Comparison of ENCODE assay signal across 8 cellular contexts in genomic region chr7:16668049-16668858, GRCh38. TPM values are rescaled to one million over a fixed set of nuclear protein-coding genes. Genes with fewer than 3 reads are reported as not detected.
A peak's percentile ranks its signal among the peaks of the same experiment; 100 is the strongest.
DNase-seq lines count a peak whose midpoint lies in the region; ATAC-seq and TF ChIP-seq lines count a peak whose summit lies in the region.

No MANE protein-coding gene starts in this region.

- DNase-seq in HCT116 (ENCODE audit: low read depth, low spot score) (peak; percentile 91), SW 1271 (lab: John Stamatoyannopoulos, UW) (peak; percentile 84 to 94), left cardiac atrium (peak; percentile 71), stomach (peak; percentile 71), GM13977 (ENCODE audit: low spot score) (no peak), COLO829 (ENCODE audit: low spot score) (no peak), middle frontal gyrus (ENCODE audit: extremely low spot score, low spot score) (no peak)

- TF ChIP-seq RAD21 in HCT116 (IDR thresholded peaks at IDR 0.05; ENCODE audit: low read depth) = peak; percentile 16; the same call in 1 of the 2 replicates

- POLR2A ChIA-PET in HCT116 (lab: Charles Lee) = interaction anchor here (1.5 kb wide), 1 partner anchor 22 kb away, joined by 4 read pairs; the partner anchor contains the start of gene BZW2

- H3K9me3 ChIP-seq in HCT116 (ENCODE audit: control insufficient read depth in 1 of 2, insufficient read depth in 1 of 2, low read depth in 1 of 2, low read length in 2 of 2) = no peaks in the 10 kb centered on the region
- H3K9me3 ChIP-seq in stomach = no peaks in the 10 kb centered on the region

- H3K4me2 ChIP-seq in HCT116 (ENCODE audit: low read length) = peak overlapping the region; percentile 34

- intact Hi-C loops in HCT116 (cut with micrococcal nuclease) = no loop called here
- intact Hi-C loops in left cardiac atrium (cut with DNase I) = no loop called here
- intact Hi-C loops in stomach (cut with DNase I; ENCODE audit: low total_unique reads) = no loop called here

- in situ Hi-C loops in GM13977 (cut with MboI; ENCODE audit: low pct_unique_long_range_greater_than_20kb, low sequenced_read_pairs, unreplicated experiment) = no loop called here

- BruUV-seq in HCT116 (replicated peaks; lab: Mats Ljungman, UMichigan) = TSS peak; percentile 21

- 0 out of 2 replicates have a peak, but pooled peaks cover 5% of the 10 kb centered on the region for H3K9me2 ChIP-seq in HCT116 (ENCODE audit: insufficient read depth)

- TF ChIP-seq POLR2A in HCT116 (IDR thresholded peaks at IDR 0.05; ENCODE audit: borderline replicate concordance, extremely low read depth, insufficient read depth, insufficient read length) = no peak
- TF ChIP-seq POLR2A in stomach (IDR thresholded peaks at IDR 0.05) = no peak

- CTCF ChIA-PET in HCT116 (lab: Charles Lee) = interaction anchor here (1.5 kb wide), 1 partner anchor 27 kb away, joined by 5 read pairs; no protein-coding TSS in a partner anchor

- H3K36me3 ChIP-seq in HCT116 (ENCODE audit: control insufficient read depth in 1 of 2, insufficient read depth in 2 of 2, low read length in 2 of 2) (peaks cover 0 to 20% of the 10 kb centered on the region in 2 experiments; a peak in 2 of 4 replicates), stomach (peaks cover 0 to 28% (median 16%) of the 10 kb centered on the region in 4 donors)

- WGBS in stomach, 5 donors = 40 to 47% (median 43%) methylated on average over 11 of the region's 11 CpGs

- H3K27ac ChIP-seq in HCT116 (ENCODE audit: low read depth, low read length) (peak overlapping the region; percentile 56), stomach (peak overlapping the region; percentile 23 to 80 (median 62))

- peak overlapping the region; percentile 8; the same call in 1 of the 2 replicates for H3K9ac ChIP-seq in HCT116 (ENCODE audit: low read length)

- TF ChIP-seq CTCF in HCT116 (IDR thresholded peaks at IDR 0.05 in 2 of 3, conservative IDR thresholded peaks at IDR 0.05 in 1 of 3; ENCODE audit: borderline replicate concordance in 1 of 3, insufficient read depth in 1 of 3, low read depth in 2 of 3, low read length in 2 of 3) (0 out of 6 replicates have a peak, but pooled peaks of 1 of the 3 experiments have one; percentile 15), stomach (IDR thresholded peaks at IDR 0.05) (no peak), GM13977 (IDR thresholded peaks at IDR 0.05; ENCODE audit: extremely low read depth, insufficient read depth, missing control alignments) (no peak)

- H3K4me1 ChIP-seq in HCT116 (ENCODE audit: control insufficient read depth in 1 of 2, insufficient read depth in 2 of 2, low read length in 2 of 2) (peaks cover 11 to 38% of the 10 kb centered on the region in 2 experiments), stomach (peaks cover 8 to 21% (median 13%) of the 10 kb centered on the region in 4 donors)

- H2AFZ ChIP-seq in HCT116 (ENCODE audit: low read depth, low read length, poor library complexity, severe bottlenecking) = no peak overlapping the region

- peaks cover 83% of the 10 kb centered on the region for H3K79me2 ChIP-seq in HCT116 (ENCODE audit: insufficient read depth, low read length)

- RAD21 ChIA-PET in HCT116 (lab: Charles Lee; ENCODE audit: low non-redundant PET in 1 of 2, low total read pairs in 2 of 2, uncharacterized antibody in 2 of 2, unreplicated experiment in 2 of 2) = no interaction called here

- no peaks in the 10 kb centered on the region for H4K20me1 ChIP-seq in HCT116 (ENCODE audit: insufficient read depth)

- no peak for TF ChIP-seq EP300 in stomach (IDR thresholded peaks at IDR 0.05)

- H3K4me3 ChIP-seq in HCT116 (replicated peaks in 1 of 2; ENCODE audit: low read depth in 1 of 2, low read length in 2 of 2) (peak overlapping the region in 1 of 2 experiments; percentile 6; a peak in 1 of 4 replicates), stomach (no peak overlapping the region)

- H3K27me3 ChIP-seq in HCT116 (ENCODE audit: insufficient read depth, low read length) (no peaks in the 10 kb centered on the region), stomach (no peaks in the 10 kb centered on the region)

- peak; percentile 92 for ATAC-seq in HCT116
- ATAC-seq in left cardiac atrium = peak; percentile 89 to 91
- no peak for ATAC-seq in GM21526 (IDR thresholded peaks at IDR 0.05; ENCODE audit: low FRiP score, unreplicated experiment)

TF ChIP-seq in HCT116, 20 proteins besides CTCF, POLR2A, EP300 and RAD21:
- peak; percentile 83 for TF ChIP-seq JUND (IDR thresholded peaks at IDR 0.05)
- TF ChIP-seq FOSL1 (IDR thresholded peaks at IDR 0.05; ENCODE audit: low read depth) = peak; percentile 84
- peak; percentile 31 for TF ChIP-seq YY1 (IDR thresholded peaks at IDR 0.05; ENCODE audit: extremely low read depth, insufficient replicate concordance, low read depth, low read length)
- peak; percentile 30; the same call in 1 of the 2 replicates for TF ChIP-seq POLR2AphosphoS5 (IDR thresholded peaks at IDR 0.05; ENCODE audit: low read depth, low read length)
- no peak for TF ChIP-seq EZH2phosphoT487 (IDR thresholded peaks at IDR 0.05; ENCODE audit: borderline replicate concordance)
- TF ChIP-seq EZH2 (IDR thresholded peaks at IDR 0.05) = no peak
- TF ChIP-seq, protein P1, sequence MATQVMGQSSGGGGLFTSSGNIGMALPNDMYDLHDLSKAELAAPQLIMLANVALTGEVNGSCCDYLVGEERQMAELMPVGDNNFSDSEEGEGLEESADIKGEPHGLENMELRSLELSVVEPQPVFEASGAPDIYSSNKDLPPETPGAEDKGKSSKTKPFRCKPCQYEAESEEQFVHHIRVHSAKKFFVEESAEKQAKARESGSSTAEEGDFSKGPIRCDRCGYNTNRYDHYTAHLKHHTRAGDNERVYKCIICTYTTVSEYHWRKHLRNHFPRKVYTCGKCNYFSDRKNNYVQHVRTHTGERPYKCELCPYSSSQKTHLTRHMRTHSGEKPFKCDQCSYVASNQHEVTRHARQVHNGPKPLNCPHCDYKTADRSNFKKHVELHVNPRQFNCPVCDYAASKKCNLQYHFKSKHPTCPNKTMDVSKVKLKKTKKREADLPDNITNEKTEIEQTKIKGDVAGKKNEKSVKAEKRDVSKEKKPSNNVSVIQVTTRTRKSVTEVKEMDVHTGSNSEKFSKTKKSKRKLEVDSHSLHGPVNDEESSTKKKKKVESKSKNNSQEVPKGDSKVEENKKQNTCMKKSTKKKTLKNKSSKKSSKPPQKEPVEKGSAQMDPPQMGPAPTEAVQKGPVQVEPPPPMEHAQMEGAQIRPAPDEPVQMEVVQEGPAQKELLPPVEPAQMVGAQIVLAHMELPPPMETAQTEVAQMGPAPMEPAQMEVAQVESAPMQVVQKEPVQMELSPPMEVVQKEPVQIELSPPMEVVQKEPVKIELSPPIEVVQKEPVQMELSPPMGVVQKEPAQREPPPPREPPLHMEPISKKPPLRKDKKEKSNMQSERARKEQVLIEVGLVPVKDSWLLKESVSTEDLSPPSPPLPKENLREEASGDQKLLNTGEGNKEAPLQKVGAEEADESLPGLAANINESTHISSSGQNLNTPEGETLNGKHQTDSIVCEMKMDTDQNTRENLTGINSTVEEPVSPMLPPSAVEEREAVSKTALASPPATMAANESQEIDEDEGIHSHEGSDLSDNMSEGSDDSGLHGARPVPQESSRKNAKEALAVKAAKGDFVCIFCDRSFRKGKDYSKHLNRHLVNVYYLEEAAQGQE (IDR thresholded peaks at IDR 0.05; ENCODE audit: low read depth) = no peak
- TF ChIP-seq, protein P2, sequence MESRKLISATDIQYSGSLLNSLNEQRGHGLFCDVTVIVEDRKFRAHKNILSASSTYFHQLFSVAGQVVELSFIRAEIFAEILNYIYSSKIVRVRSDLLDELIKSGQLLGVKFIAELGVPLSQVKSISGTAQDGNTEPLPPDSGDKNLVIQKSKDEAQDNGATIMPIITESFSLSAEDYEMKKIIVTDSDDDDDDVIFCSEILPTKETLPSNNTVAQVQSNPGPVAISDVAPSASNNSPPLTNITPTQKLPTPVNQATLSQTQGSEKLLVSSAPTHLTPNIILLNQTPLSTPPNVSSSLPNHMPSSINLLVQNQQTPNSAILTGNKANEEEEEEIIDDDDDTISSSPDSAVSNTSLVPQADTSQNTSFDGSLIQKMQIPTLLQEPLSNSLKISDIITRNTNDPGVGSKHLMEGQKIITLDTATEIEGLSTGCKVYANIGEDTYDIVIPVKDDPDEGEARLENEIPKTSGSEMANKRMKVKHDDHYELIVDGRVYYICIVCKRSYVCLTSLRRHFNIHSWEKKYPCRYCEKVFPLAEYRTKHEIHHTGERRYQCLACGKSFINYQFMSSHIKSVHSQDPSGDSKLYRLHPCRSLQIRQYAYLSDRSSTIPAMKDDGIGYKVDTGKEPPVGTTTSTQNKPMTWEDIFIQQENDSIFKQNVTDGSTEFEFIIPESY (IDR thresholded peaks at IDR 0.05; ENCODE audit: extremely low read depth, insufficient replicate concordance, low read length) = no peak
- TF ChIP-seq CEBPB (IDR thresholded peaks at IDR 0.05; ENCODE audit: low read depth) = peak; percentile 100
- TF ChIP-seq CBX3 (IDR thresholded peaks at IDR 0.05; ENCODE audit: low read depth) = peak; percentile 89
- no peak for TF ChIP-seq ZFX (IDR thresholded peaks at IDR 0.05)
- 0 out of 2 replicates have a peak, but pooled peaks have one; percentile 36 for TF ChIP-seq SIN3A (IDR thresholded peaks at IDR 0.05; ENCODE audit: low read depth)
- no peak for TF ChIP-seq ELF1 (IDR thresholded peaks at IDR 0.05; ENCODE audit: borderline replicate concordance, low read depth)
- TF ChIP-seq SP1 (IDR thresholded peaks at IDR 0.05; ENCODE audit: low read depth) = peak; percentile 85
- TF ChIP-seq, protein P3, sequence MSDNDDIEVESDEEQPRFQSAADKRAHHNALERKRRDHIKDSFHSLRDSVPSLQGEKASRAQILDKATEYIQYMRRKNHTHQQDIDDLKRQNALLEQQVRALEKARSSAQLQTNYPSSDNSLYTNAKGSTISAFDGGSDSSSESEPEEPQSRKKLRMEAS (IDR thresholded peaks at IDR 0.05) = peak; percentile 45; the same call in 1 of the 2 replicates
- no peak for TF ChIP-seq ZNF274 (IDR thresholded peaks at IDR 0.05; ENCODE audit: low read depth, low read length)

RNA-seq across cellular contexts. Expression of gene BZW2, which starts 22.3 kb away (rescaled TPM):
- total RNA-seq in HCT116 (2021; ENCODE audit: unreplicated experiment) (119 TPM), left cardiac atrium (100 to 1,000 TPM; 133 to 144 TPM), stomach (100 to 1,000 TPM in 1 of 5 donors, 10 to 100 TPM in 4; 25.5 to 110 (median 84.2) TPM)
- 66.3 and 88.3 TPM in 2 replicates for polyA plus RNA-seq in HCT116 (2012)
- polyA plus RNA-seq in stomach = 10 to 100 TPM; 53.0 to 76.7 (median 57.8) TPM

RNA-seq across cellular contexts. Expression of gene ANKMY2, which starts 22.7 kb away (rescaled TPM):
- total RNA-seq in HCT116 (2021; ENCODE audit: unreplicated experiment) = 24.9 TPM
- polyA plus RNA-seq in HCT116 (2012) = 13.2 and 13.3 TPM in 2 replicates
- 10 to 100 TPM; 25.1 to 28.6 TPM for total RNA-seq in left cardiac atrium
- total RNA-seq in stomach = 10 to 100 TPM in 4 of 5 donors, 1 to 10 TPM in 1; 2.6 to 39.8 (median 33.3) TPM
- 10 to 100 TPM; 11.5 to 27.2 (median 13.7) TPM for polyA plus RNA-seq in stomach

Comparison
In these comparisons a context has a peak if more than half of its experiments do, and no peak if none do; other contexts are left out.
1. DNase-seq: peak in HCT116 (single experiment), SW 1271 (2 of 2), left cardiac atrium (single experiment) and stomach (single experiment); none in GM13977 (single experiment), COLO829 (single experiment) and middle frontal gyrus (single experiment).